38 cellular contexts compared by ENCODE assay signal in the genomic region with DNA sequence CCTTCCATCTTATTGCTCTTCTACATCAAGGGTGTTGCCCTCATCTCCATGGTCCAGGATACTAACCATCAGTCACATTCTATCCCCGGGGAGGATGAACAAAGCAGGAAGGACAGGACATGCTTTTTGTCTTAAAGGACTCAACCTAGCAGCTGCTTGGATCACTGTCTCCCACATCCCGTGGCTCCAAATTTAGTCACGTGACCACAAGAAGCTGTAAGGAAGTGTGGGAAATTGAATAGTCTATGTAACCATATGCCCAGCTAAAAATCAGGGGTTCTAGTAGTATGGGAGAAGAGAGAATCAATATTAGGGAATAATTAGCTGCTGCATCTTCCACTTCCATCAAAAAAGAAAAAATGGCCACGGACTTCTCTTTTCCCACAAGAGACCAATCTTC.
"Had no signal": no experiment of that assay in that cellular context is flagged by ENCODE, and none has a peak within 500 bp of the region (broad histone marks: within the 10 kb centered on the region; RNA-seq: fewer than 3 reads in every experiment).

No MANE protein-coding gene starts in this region.

- H3K9me3 Mint-ChIP-seq: central memory CD8-positive, alpha-beta T cell; T-helper 2 cell treated with Interferon-gamma antibody and Interleukin-4, amounts not matched to agents 5 μg/mL and 100 μg/mL, for 36 hours had no signal

- H3K4me3 Mint-ChIP-seq: activated B cell treated with CpG ODN at 0.5 μM for 24 hours; activated CD4-positive, alpha-beta memory T cell treated with anti-CD3 and anti-CD28 coated beads, Interleukin-2, amount 10 ng/mL, durations not matched to agents 7 days and 5 days; activated CD4-positive, alpha-beta T cell treated with anti-CD3 and anti-CD28 coated beads for 36 hours; activated CD4-positive, alpha-beta T cell treated with anti-CD3 and anti-CD28 coated beads, Interleukin-2, amount 10 ng/mL, durations not matched to agents 7 days and 5 days; activated CD8-positive, alpha-beta memory T cell treated with anti-CD3 and anti-CD28 coated beads, Interleukin-2, amount 10 ng/mL, durations not matched to agents 7 days and 5 days; activated CD8-positive, alpha-beta T cell treated with anti-CD3 and anti-CD28 coated beads, Interleukin-2, amount 10 ng/mL, durations not matched to agents 7 days and 5 days; activated naive CD4-positive, alpha-beta T cell treated with anti-CD3 and anti-CD28 coated beads, Interleukin-2, amount 10 ng/mL, durations not matched to agents 7 days and 5 days; activated naive CD4-positive, alpha-beta T cell treated with anti-CD3 and anti-CD28 coated beads, Interleukin-2, amount 50 U/mL, for 24 hours; activated naive CD8-positive, alpha-beta T cell treated with anti-CD3 and anti-CD28 coated beads for 36 hours; activated T-cell treated with anti-CD3 and anti-CD28 coated beads, Interleukin-2, amount 50 U/mL, for 24 hours; central memory CD8-positive, alpha-beta T cell; T-helper 1 cell treated with Interleukin-12 subunit alpha and Interleukin-12 subunit beta and Interleukin-4 antibody, amounts not matched to agents 30 μg/mL and 1 μg/mL, for 36 hours; T-helper 2 cell treated with Interferon-gamma antibody and Interleukin-4, amounts not matched to agents 5 μg/mL and 100 μg/mL, for 36 hours had no signal

- ATAC-seq: activated CD4-positive, alpha-beta T cell treated with anti-CD3 and anti-CD28 coated beads for 36 hours; activated CD4-positive, CD25-positive, alpha-beta regulatory T cell treated with anti-CD3 and anti-CD28 coated beads, Interleukin-2, amount 50 U/mL, for 24 hours; activated CD8-positive, alpha-beta memory T cell treated with anti-CD3 and anti-CD28 coated beads, Interleukin-2, amount 10 ng/mL, durations not matched to agents 7 days and 5 days; activated CD8-positive, alpha-beta T cell treated with anti-CD3 and anti-CD28 coated beads, Interleukin-2, amount 10 ng/mL, durations not matched to agents 7 days and 5 days; body of pancreas had no signal

- H3K9me3 ChIP-seq: adrenal gland, body of pancreas had no signal

- H3K4me1 Mint-ChIP-seq: activated B cell treated with CpG ODN at 0.5 μM for 24 hours; activated CD4-positive, alpha-beta memory T cell treated with anti-CD3 and anti-CD28 coated beads, Interleukin-2, amount 10 ng/mL, durations not matched to agents 7 days and 5 days; activated CD4-positive, alpha-beta T cell treated with anti-CD3 and anti-CD28 coated beads for 36 hours; activated CD4-positive, alpha-beta T cell treated with anti-CD3 and anti-CD28 coated beads, Interleukin-2, amount 10 ng/mL, durations not matched to agents 7 days and 5 days; activated CD8-positive, alpha-beta memory T cell treated with anti-CD3 and anti-CD28 coated beads, Interleukin-2, amount 10 ng/mL, durations not matched to agents 7 days and 5 days; activated naive CD4-positive, alpha-beta T cell treated with anti-CD3 and anti-CD28 coated beads, Interleukin-2, amount 10 ng/mL, durations not matched to agents 7 days and 5 days; activated naive CD4-positive, alpha-beta T cell treated with anti-CD3 and anti-CD28 coated beads, Interleukin-2, amount 50 U/mL, for 24 hours; activated naive CD8-positive, alpha-beta T cell treated with anti-CD3 and anti-CD28 coated beads for 36 hours; central memory CD8-positive, alpha-beta T cell had no signal

- H3K4me1 ChIP-seq: adrenal gland, body of pancreas, breast epithelium had no signal

- FAIRE-seq: astrocyte, TTC549 had no signal

- H3K27me3 Mint-ChIP-seq: activated B cell treated with CpG ODN at 0.5 μM for 24 hours; activated CD4-positive, alpha-beta memory T cell treated with anti-CD3 and anti-CD28 coated beads, Interleukin-2, amount 10 ng/mL, durations not matched to agents 7 days and 5 days; activated CD4-positive, alpha-beta T cell treated with anti-CD3 and anti-CD28 coated beads for 36 hours; activated CD4-positive, alpha-beta T cell treated with anti-CD3 and anti-CD28 coated beads, Interleukin-2, amount 10 ng/mL, durations not matched to agents 7 days and 5 days; activated CD8-positive, alpha-beta memory T cell treated with anti-CD3 and anti-CD28 coated beads, Interleukin-2, amount 10 ng/mL, durations not matched to agents 7 days and 5 days; activated naive CD4-positive, alpha-beta T cell treated with anti-CD3 and anti-CD28 coated beads, Interleukin-2, amount 10 ng/mL, durations not matched to agents 7 days and 5 days; activated naive CD4-positive, alpha-beta T cell treated with anti-CD3 and anti-CD28 coated beads, Interleukin-2, amount 50 U/mL, for 24 hours; activated naive CD8-positive, alpha-beta T cell treated with anti-CD3 and anti-CD28 coated beads for 36 hours; activated T-cell treated with anti-CD3 and anti-CD28 coated beads, Interleukin-2, amount 50 U/mL, for 24 hours; central memory CD8-positive, alpha-beta T cell had no signal

- H3K27ac ChIP-seq: adrenal gland, body of pancreas, brain microvascular endothelial cell, breast epithelium, VCaP had no signal

- H3K4me3 ChIP-seq: adrenal gland, body of pancreas, breast epithelium had no signal

- H3K36me3 Mint-ChIP-seq: activated CD8-positive, alpha-beta memory T cell treated with anti-CD3 and anti-CD28 coated beads, Interleukin-2, amount 10 ng/mL, durations not matched to agents 7 days and 5 days; activated naive CD4-positive, alpha-beta T cell treated with anti-CD3 and anti-CD28 coated beads, Interleukin-2, amount 10 ng/mL, durations not matched to agents 7 days and 5 days had no signal

- DNase-seq: activated B cell treated with CpG ODN at 0.5 μM for 24 hours; activated CD4-positive, alpha-beta memory T cell treated with anti-CD3 and anti-CD28 coated beads, Interleukin-2, amount 10 ng/mL, durations not matched to agents 7 days and 5 days; activated CD4-positive, alpha-beta T cell treated with anti-CD3 and anti-CD28 coated beads for 1 hour; activated CD4-positive, alpha-beta T cell treated with anti-CD3 and anti-CD28 coated beads for 36 hours; activated CD4-positive, alpha-beta T cell treated with anti-CD3 and anti-CD28 coated beads for 48 hours; activated CD4-positive, alpha-beta T cell treated with anti-CD3 and anti-CD28 coated beads, Interleukin-2, amount 10 ng/mL, durations not matched to agents 7 days and 5 days; activated CD4-positive, alpha-beta T cell treated with anti-CD3 and anti-CD28 coated beads, Interleukin-2, amount 50 U/mL, for 48 hours; activated CD8-positive, alpha-beta memory T cell treated with anti-CD3 and anti-CD28 coated beads for 24 hours; activated CD8-positive, alpha-beta memory T cell treated with anti-CD3 and anti-CD28 coated beads, Interleukin-2, amount 10 ng/mL, durations not matched to agents 7 days and 5 days; activated CD8-positive, alpha-beta memory T cell treated with anti-CD3 and anti-CD28 coated beads, Interleukin-2, amount 50 U/mL, for 48 hours; activated CD8-positive, alpha-beta T cell treated with anti-CD3 and anti-CD28 coated beads, Interleukin-2, amount 10 ng/mL, durations not matched to agents 7 days and 5 days; activated effector memory CD4-positive, alpha-beta T cell treated with Interleukin-2 at 50 U/mL for 16 hours; activated gamma-delta T cell; activated naive CD4-positive, alpha-beta T cell treated with anti-CD3 and anti-CD28 coated beads, Interleukin-2, amount 10 ng/mL, durations not matched to agents 7 days and 5 days; activated naive CD4-positive, alpha-beta T cell treated with Interleukin-2 at 50 U/mL for 16 hours; activated naive CD8-positive, alpha-beta T cell treated with anti-CD3 and anti-CD28 coated beads for 36 hours; activated T-cell treated with anti-CD3 and anti-CD28 coated beads, Interleukin-2, amount 50 U/mL, for 24 hours; activated T-cell treated with anti-CD3 and anti-CD28 coated beads, Interleukin-2, amount 50 U/mL, for 48 hours; adrenal gland; amniotic stem cell; aorta; body of pancreas; brain microvascular endothelial cell; caudate nucleus; cerebellar nuclear complex; T-helper 1 cell; T-helper 2 cell; T-helper 9 cell had no signal

- H3K27ac Mint-ChIP-seq: activated B cell treated with CpG ODN at 0.5 μM for 24 hours; activated CD4-positive, alpha-beta memory T cell treated with anti-CD3 and anti-CD28 coated beads, Interleukin-2, amount 10 ng/mL, durations not matched to agents 7 days and 5 days; activated CD4-positive, alpha-beta T cell treated with anti-CD3 and anti-CD28 coated beads for 36 hours; activated CD4-positive, alpha-beta T cell treated with anti-CD3 and anti-CD28 coated beads, Interleukin-2, amount 10 ng/mL, durations not matched to agents 7 days and 5 days; activated CD8-positive, alpha-beta memory T cell treated with anti-CD3 and anti-CD28 coated beads, Interleukin-2, amount 10 ng/mL, durations not matched to agents 7 days and 5 days; activated CD8-positive, alpha-beta T cell treated with anti-CD3 and anti-CD28 coated beads, Interleukin-2, amount 10 ng/mL, durations not matched to agents 7 days and 5 days; activated naive CD4-positive, alpha-beta T cell treated with anti-CD3 and anti-CD28 coated beads, Interleukin-2, amount 10 ng/mL, durations not matched to agents 7 days and 5 days; activated naive CD4-positive, alpha-beta T cell treated with anti-CD3 and anti-CD28 coated beads, Interleukin-2, amount 50 U/mL, for 24 hours; activated naive CD8-positive, alpha-beta T cell treated with anti-CD3 and anti-CD28 coated beads for 36 hours; activated T-cell treated with anti-CD3 and anti-CD28 coated beads, Interleukin-2, amount 50 U/mL, for 24 hours; activated T-helper 2 cell treated with anti-CD3 and anti-CD28 coated beads, Interferon-gamma antibody, Interleukin-2, Interleukin-4, amounts not matched to agents 10 μg/mL and 5 μg/mL and 100 μg/mL, durations not matched to agents 14 hours and 24 hours and 36 hours; T-helper 1 cell treated with Interleukin-12 subunit alpha and Interleukin-12 subunit beta and Interleukin-4 antibody, amounts not matched to agents 30 μg/mL and 1 μg/mL, for 36 hours; T-helper 2 cell treated with Interferon-gamma antibody and Interleukin-4, amounts not matched to agents 5 μg/mL and 100 μg/mL, for 36 hours had no signal

- H3K27me3 ChIP-seq: adrenal gland, body of pancreas, brain microvascular endothelial cell, breast epithelium had no signal

- H3K36me3 ChIP-seq: adrenal gland, breast epithelium had no signal
